ENCODE assay signal across 9 cellular contexts in genomic region chr10:13613519-13613918, GRCh38. TPM values are rescaled to one million over a fixed set of nuclear protein-coding genes. Genes with fewer than 3 reads are reported as not detected.
DNase-seq lines count a peak whose midpoint lies in the region; ATAC-seq and TF ChIP-seq lines count a peak whose summit lies in the region.
"Had no signal": no experiment of that assay in that cellular context is flagged by ENCODE, and none has a peak within 500 bp of the region (broad histone marks: within the 10 kb centered on the region; RNA-seq: fewer than 3 reads in every experiment).

No MANE protein-coding gene starts in this region.

- no peaks in the 10 kb centered on the region for H3K27me3 ChIP-seq in AG04450 (ENCODE audit: control insufficient read depth, insufficient read depth, low read length)
- H3K27me3 ChIP-seq in kidney epithelial cell (ENCODE audit: control insufficient read depth, insufficient read depth, low read length), result no peaks in the 10 kb centered on the region
- no peaks in the 10 kb centered on the region for H3K27me3 ChIP-seq in CD8-positive, alpha-beta memory T cell (ENCODE audit: insufficient read depth, low read length, poor library complexity, severe bottlenecking)

- no peaks in the 10 kb centered on the region for H3K9me3 Mint-ChIP-seq in HFFc6
- no peaks in the 10 kb centered on the region for H3K9me3 Mint-ChIP-seq in CD8-positive, alpha-beta memory T cell

- H3K4me1 Mint-ChIP-seq in HFFc6 (ENCODE audit: low read depth), result peaks cover 47% of the 10 kb centered on the region
- peaks cover 0 to 4% (median 0%) of the 10 kb centered on the region in 3 donors for H3K4me1 Mint-ChIP-seq in CD8-positive, alpha-beta memory T cell

- H3K4me3 ChIP-seq in AG04450 (ENCODE audit: low read depth, low read length), result no peak overlapping the region
- H3K4me3 ChIP-seq in kidney epithelial cell (ENCODE audit: low read depth, low read length), result no peak overlapping the region
- no peak overlapping the region for H3K4me3 ChIP-seq in CD8-positive, alpha-beta memory T cell (ENCODE audit: low read length)

- H3K4me1 ChIP-seq in CD8-positive, alpha-beta memory T cell (ENCODE audit: insufficient read depth, low read length), result no peaks in the 10 kb centered on the region

- no peak overlapping the region for H3K4me3 Mint-ChIP-seq in HFFc6
- no peak overlapping the region for H3K4me3 Mint-ChIP-seq in CD8-positive, alpha-beta memory T cell

- CTCF ChIA-PET in AG04450 (lab: Charles Lee), result interaction anchor here (0.6 to 3.6 kb wide), 34 partner anchors 8 to 480 kb away, joined by 3 to 39 read pairs (median 4); no protein-coding TSS in a partner anchor
- CTCF ChIA-PET in CD8-positive, alpha-beta memory T cell (lab: Charles Lee), result interaction anchor here (0.5 kb wide), 1 partner anchor 32 kb away, joined by 3 read pairs; no protein-coding TSS in a partner anchor

- peaks cover 22% of the 10 kb centered on the region for H3K36me3 Mint-ChIP-seq in HFFc6 (ENCODE audit: low read depth)
- H3K36me3 Mint-ChIP-seq in CD8-positive, alpha-beta memory T cell, result peaks cover 23 to 93% (median 43%) of the 10 kb centered on the region in 3 donors

- H3K36me3 ChIP-seq in kidney epithelial cell (ENCODE audit: control insufficient read depth, insufficient read depth, low read length), result no peaks in the 10 kb centered on the region
- peaks cover 40% of the 10 kb centered on the region for H3K36me3 ChIP-seq in CD8-positive, alpha-beta memory T cell (ENCODE audit: insufficient read depth, low read length)

- DNase-seq in AG04450 (ENCODE audit: low read depth, low spot score), result no peak
- peak; percentile 62 for DNase-seq in HFFc6
- peak; percentile 73 for DNase-seq in astrocyte of the hippocampus (ENCODE audit: low read depth, low spot score)
- DNase-seq in kidney epithelial cell (ENCODE audit: low read depth), result no peak
- no peak for DNase-seq in CD8-positive, alpha-beta memory T cell
- DNase-seq: NCI-H510A had no signal

- no peaks in the 10 kb centered on the region for H3K9me3 ChIP-seq in AG04450 (ENCODE audit: control insufficient read depth, insufficient read depth, low read length)
- no peaks in the 10 kb centered on the region for H3K9me3 ChIP-seq in CD8-positive, alpha-beta memory T cell (ENCODE audit: low read length)

- no peak overlapping the region for H3K27ac ChIP-seq in AG04450 (ENCODE audit: low read depth, low read length)
- no peak overlapping the region for H3K27ac ChIP-seq in CD8-positive, alpha-beta memory T cell (ENCODE audit: low read depth, low read length)

- peak; percentile 56 for TF ChIP-seq CTCF in AG04450 (IDR thresholded peaks at IDR 0.05; ENCODE audit: low read depth, low read length)
- TF ChIP-seq CTCF in HFFc6 (IDR thresholded peaks at IDR 0.05), result peak; percentile 75
- TF ChIP-seq CTCF in kidney epithelial cell (IDR thresholded peaks at IDR 0.05; ENCODE audit: insufficient read depth, low read length, poor library complexity, severe bottlenecking), result peak; percentile 26

- no peaks in the 10 kb centered on the region for H3K27me3 Mint-ChIP-seq in HFFc6 (ENCODE audit: insufficient read depth)
- no peaks in the 10 kb centered on the region for H3K27me3 Mint-ChIP-seq in CD8-positive, alpha-beta memory T cell

- POLR2A ChIA-PET in AG04450 (lab: Yijun Ruan, JAX), result no interaction called here
- POLR2A ChIA-PET in CD8-positive, alpha-beta memory T cell (lab: Charles Lee), result no interaction called here

- peak overlapping the region; percentile 95 for H3K27ac Mint-ChIP-seq in HFFc6
- H3K27ac Mint-ChIP-seq in CD8-positive, alpha-beta memory T cell, result no peak overlapping the region

- ATAC-seq in GM21381 (IDR thresholded peaks at IDR 0.05; ENCODE audit: unreplicated experiment) (no peak), GM21825 (IDR thresholded peaks at IDR 0.05; ENCODE audit: unreplicated experiment) (no peak), GM19035 (IDR thresholded peaks at IDR 0.05; ENCODE audit: unreplicated experiment) (no peak)

RNA-seq across cellular contexts. Expression of gene PRPF18, which starts 26.8 kb away (rescaled TPM):
- 19.3 and 25.4 TPM in 2 replicates for polyA plus RNA-seq in AG04450 (2011; rRNA removed)
- 11.9 and 17.1 TPM in 2 replicates for polyA minus RNA-seq in AG04450 (2011; rRNA and poly(A)+ RNA removed)
- total RNA-seq in HFFc6 (2021; fragmentation: NEBNext Ultra II Directional; extraction: Animal tissue kit (Norgen Biotek cat#: 25700)), result 10 to 100 TPM; 21.9 to 24.8 (median 23.0) TPM
- 28.3 and 29.4 TPM in 2 replicates for total RNA-seq in kidney epithelial cell
- 10 to 100 TPM; 26.3 to 28.2 TPM for total RNA-seq in CD8-positive, alpha-beta memory T cell
- 47.9 TPM for polyA plus RNA-seq in CD8-positive, alpha-beta memory T cell

Comparison
In these comparisons a context has a peak if more than half of its experiments do, and no peak if none do; other contexts are left out.
1. DNase-seq: peak in HFFc6 (single experiment) and astrocyte of the hippocampus (single experiment); none in AG04450 (single experiment), kidney epithelial cell (single experiment) and CD8-positive, alpha-beta memory T cell (0 of 5).
2. Peak in every context shown above with its lines, with median percentiles within 50 percentile points of each other: CTCF ChIP-seq.